ENCODE assay signal across 24 cellular contexts in the genomic region with DNA sequence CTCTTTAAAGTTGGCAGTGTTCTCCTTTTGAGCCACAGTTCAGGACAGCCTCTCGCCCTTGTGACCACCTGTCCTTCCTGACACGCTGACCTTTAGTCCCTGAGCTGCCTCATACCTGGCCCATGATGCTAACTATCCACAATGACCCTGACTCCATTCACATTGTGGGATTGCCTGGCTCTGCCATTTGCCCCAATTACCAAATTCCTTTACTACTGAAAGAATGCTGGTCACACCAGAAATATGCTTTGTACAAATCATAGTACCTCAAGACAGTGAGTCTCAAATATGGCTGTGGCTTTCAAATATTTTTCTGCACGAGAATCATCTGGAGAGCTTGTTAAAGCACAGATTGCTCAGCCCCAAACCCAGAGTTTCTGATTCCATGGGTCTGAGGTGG. TPM values are rescaled to one million over a fixed set of nuclear protein-coding genes. Genes with fewer than 3 reads are reported as not detected.
DNase-seq lines count a peak whose midpoint lies in the region; TF ChIP-seq lines count a peak whose summit lies in the region.
"Had no signal": no experiment of that assay in that cellular context is flagged by ENCODE, and none has a peak within 500 bp of the region (broad histone marks: within the 10 kb centered on the region; RNA-seq: fewer than 3 reads in every experiment).

No MANE protein-coding gene starts in this region.

- H3K4me3 ChIP-seq in AG09309 (ENCODE audit: control insufficient read depth, low read depth, low read length): no peak overlapping the region
- no peak overlapping the region for H3K4me3 ChIP-seq in astrocyte of the spinal cord (ENCODE audit: low read depth, low read length)
- H3K4me3 ChIP-seq: ascending aorta, skin epidermis had no signal

- in situ Hi-C loops in astrocyte of the spinal cord (cut with HindIII; ENCODE audit: low sequenced_read_pairs): no loop called here

- TF ChIP-seq CTCF in AG09309 (IDR thresholded peaks at IDR 0.05; ENCODE audit: control insufficient read depth, insufficient read depth, low read depth, low read length, missing control alignments) (no peak), astrocyte of the spinal cord (IDR thresholded peaks at IDR 0.05; ENCODE audit: low read depth, low read length) (no peak), mesothelial cell of epicardium (IDR thresholded peaks at IDR 0.05; ENCODE audit: unreplicated experiment) (no peak)

- peaks cover 19% of the 10 kb centered on the region for H3K4me1 Mint-ChIP-seq in mesothelial cell of epicardium
- H3K4me1 Mint-ChIP-seq: CD8-positive, alpha-beta memory T cell; naive B cell; T-cell had no signal

- peaks cover 4% of the 10 kb centered on the region for H3K36me3 Mint-ChIP-seq in mesothelial cell of epicardium
- H3K36me3 Mint-ChIP-seq: activated naive CD8-positive, alpha-beta T cell; CD8-positive, alpha-beta memory T cell; naive B cell; T-cell had no signal

- H3K27me3 Mint-ChIP-seq in mesothelial cell of epicardium (ENCODE audit: low read depth): no peaks in the 10 kb centered on the region
- H3K27me3 Mint-ChIP-seq: activated CD8-positive, alpha-beta T cell treated with anti-CD3 and anti-CD28 coated beads for 36 hours; activated naive CD8-positive, alpha-beta T cell; T-cell had no signal

- DNase-seq in AG09309 (ENCODE audit: low read depth) (peak; percentile 10), HCEC 1CT (peak; percentile 42), astrocyte of the spinal cord (ENCODE audit: low read depth, low spot score) (peak; percentile 66), mesothelial cell of epicardium (ENCODE audit: low spot score in 2 of 2, unreplicated experiment in 2 of 2) (no peak), mesenteric fat pad (ENCODE audit: low spot score) (no peak), glomerular visceral epithelial cell (ENCODE audit: extremely low spot score) (no peak), SIG-M5 (lab: John Stamatoyannopoulos, UW) (no peak), NCI-H2227 (lab: John Stamatoyannopoulos, UW; ENCODE audit: unreplicated experiment) (no peak)
- DNase-seq: activated CD4-positive, alpha-beta T cell treated with anti-CD3 and anti-CD28 coated beads for 1 hour; activated CD8-positive, alpha-beta T cell treated with anti-CD3 and anti-CD28 coated beads for 36 hours; CD8-positive, alpha-beta memory T cell; cerebellar nuclear complex; DMS153; GDM1; left colon; mesendoderm; naive B cell; NCI-H1436; NCI-H510A; SHP77 treated with DMSO at 0.1 percent for 48 hours; T-cell had no signal

- peaks cover 1% of the 10 kb centered on the region for H3K9me3 Mint-ChIP-seq in mesothelial cell of epicardium
- H3K9me3 Mint-ChIP-seq: activated CD8-positive, alpha-beta T cell treated with anti-CD3 and anti-CD28 coated beads for 36 hours; CD8-positive, alpha-beta memory T cell had no signal

- H3K27ac Mint-ChIP-seq in mesothelial cell of epicardium: peak overlapping the region; percentile 23
- H3K27ac Mint-ChIP-seq: activated CD8-positive, alpha-beta T cell treated with anti-CD3 and anti-CD28 coated beads for 36 hours; activated naive CD8-positive, alpha-beta T cell; CD8-positive, alpha-beta memory T cell; naive B cell; T-cell had no signal

- H3K4me3 Mint-ChIP-seq in mesothelial cell of epicardium: no peak overlapping the region
- H3K4me3 Mint-ChIP-seq: activated CD8-positive, alpha-beta T cell treated with anti-CD3 and anti-CD28 coated beads for 36 hours; activated naive CD8-positive, alpha-beta T cell; CD8-positive, alpha-beta memory T cell; naive B cell; T-cell had no signal

RNA-seq across cellular contexts. Expression of a gene that starts 54.2 kb away (rescaled TPM):
- 73.9 to 80.2 TPM (median 75.3 TPM) in 3 replicates for total RNA-seq in mesothelial cell of epicardium
- total RNA-seq in mesenteric fat pad: 15.4 TPM
- total RNA-seq: CD8-positive, alpha-beta memory T cell had no signal

Comparison
In these comparisons a context has a peak if more than half of its experiments do, and no peak if none do; other contexts are left out.
1. DNase-seq: peak in AG09309 (single experiment), HCEC 1CT (single experiment) and astrocyte of the spinal cord (single experiment); none in mesothelial cell of epicardium (0 of 2), mesenteric fat pad (single experiment), glomerular visceral epithelial cell (single experiment), SIG-M5 (single experiment) and NCI-H2227 (single experiment).